ENCODE assay signal across 8 cellular contexts in the genomic region with DNA sequence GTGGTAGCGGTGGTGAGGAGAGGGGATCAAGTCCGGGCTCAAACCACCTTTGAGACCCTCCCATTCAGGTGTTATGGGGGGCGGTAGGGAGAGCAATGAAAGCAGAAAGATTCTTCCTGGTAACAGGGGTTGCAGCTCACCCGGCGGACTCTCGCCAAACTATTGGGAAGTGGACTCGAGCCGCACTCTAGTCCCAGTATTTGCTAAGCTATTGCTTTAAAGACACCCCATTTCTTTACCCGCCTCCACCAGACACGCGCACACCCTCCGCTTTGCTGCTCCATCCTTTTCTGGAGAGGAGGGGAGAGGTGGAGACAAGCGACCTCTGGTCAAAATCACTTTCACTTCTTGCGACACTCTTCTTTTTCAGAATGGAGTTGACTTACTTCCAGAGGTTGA. TPM values are rescaled to one million over a fixed set of nuclear protein-coding genes. Genes with fewer than 3 reads are reported as not detected.
DNase-seq lines count a peak whose midpoint lies in the region; FAIRE-seq and TF ChIP-seq lines count a peak whose summit lies in the region.
"Had no signal": no experiment of that assay in that cellular context is flagged by ENCODE, and none has a peak within 500 bp of the region (broad histone marks: within the 10 kb centered on the region; RNA-seq: fewer than 3 reads in every experiment).

No MANE protein-coding gene starts in this region.

- peaks cover 0 to 16% of the 10 kb centered on the region in 2 donors for H3K4me1 ChIP-seq in right atrium auricular region
- peaks cover 4 to 5% of the 10 kb centered on the region in 2 donors for H3K4me1 ChIP-seq in small intestine (ENCODE audit: control insufficient read depth in 2 of 2, insufficient read depth in 1 of 2, low read depth in 1 of 2, low read length in 1 of 2)
- no peaks in the 10 kb centered on the region for H3K4me1 ChIP-seq in vagina

- H3K27ac Mint-ChIP-seq in activated T-helper 1 cell treated with anti-CD3 and anti-CD28 coated beads, Interleukin-12 subunit alpha, Interleukin-12 subunit beta, Interleukin-2, Interleukin-4 antibody, amounts not matched to agents 30 ng/mL and 10 ng/mL and 1 ng/mL, durations not matched to agents 14 hours and 24 hours and 36 hours: no peak overlapping the region

- H3K36me3 ChIP-seq in H7 (replicated peaks; ENCODE audit: control insufficient read depth, insufficient read depth, low read length): no peaks in the 10 kb centered on the region
- no peaks in the 10 kb centered on the region for H3K36me3 ChIP-seq in right atrium auricular region
- H3K36me3 ChIP-seq in small intestine (ENCODE audit: control insufficient read depth in 2 of 2, insufficient read depth in 2 of 2, low read length in 2 of 2): no peaks in the 10 kb centered on the region
- no peaks in the 10 kb centered on the region for H3K36me3 ChIP-seq in vagina

- H3K9me3 ChIP-seq in right atrium auricular region: no peaks in the 10 kb centered on the region
- no peaks in the 10 kb centered on the region for H3K9me3 ChIP-seq in small intestine (ENCODE audit: control insufficient read depth, low read depth)
- no peaks in the 10 kb centered on the region for H3K9me3 ChIP-seq in vagina

- no peak for TF ChIP-seq POLR2A in vagina (IDR thresholded peaks at IDR 0.05)

- no peak for FAIRE-seq in small intestine (lab: Jason Lieb, UNC)

- H3K27me3 Mint-ChIP-seq in activated T-helper 1 cell treated with anti-CD3 and anti-CD28 coated beads, Interleukin-12 subunit alpha, Interleukin-12 subunit beta, Interleukin-2, Interleukin-4 antibody, amounts not matched to agents 30 ng/mL and 10 ng/mL and 1 ng/mL, durations not matched to agents 14 hours and 24 hours and 36 hours (ENCODE audit: insufficient read depth): peaks cover 53% of the 10 kb centered on the region

- intact Hi-C loops in activated T-helper 1 cell treated with anti-CD3 and anti-CD28 coated beads, Interleukin-12 subunit alpha, Interleukin-12 subunit beta, Interleukin-2, Interleukin-4 antibody, amounts not matched to agents 30 ng/mL and 10 ng/mL and 1 ng/mL, durations not matched to agents 14 hours and 24 hours and 36 hours (cut with micrococcal nuclease): no loop called here
- intact Hi-C loops in vagina (cut with DNase I): no loop called here

- DNase-seq in H7: peak; percentile 35
- DNase-seq in activated T-helper 1 cell treated with anti-CD3 and anti-CD28 coated beads, Interleukin-12 subunit alpha, Interleukin-12 subunit beta, Interleukin-2, Interleukin-4 antibody, amounts not matched to agents 30 ng/mL and 10 ng/mL and 1 ng/mL, durations not matched to agents 14 hours and 24 hours and 36 hours (ENCODE audit: low spot score): no peak
- DNase-seq in right atrium auricular region (ENCODE audit: low spot score): no peak
- peak; percentile 25 for DNase-seq in small intestine
- DNase-seq in vagina (ENCODE audit: extremely low spot score in 2 of 2): no peak
- no peak for DNase-seq in T1000 (lab: John Stamatoyannopoulos, UW)
- DNase-seq in NCI-H2029 treated with DMSO at 0.1 percent for 48 hours (lab: John Stamatoyannopoulos, UW): no peak

- H3K4me3 ChIP-seq in H7 (ENCODE audit: insufficient read depth, low read depth, low read length): peak overlapping the region; percentile 54
- peak overlapping the region; percentile 47 to 51 for H3K4me3 ChIP-seq in right atrium auricular region
- H3K4me3 ChIP-seq in small intestine (ENCODE audit: low read depth in 1 of 2, low read length in 2 of 2): peak overlapping the region in 1 of 2 donors; percentile 35
- peak overlapping the region in 1 of 2 donors; percentile 20 for H3K4me3 ChIP-seq in vagina

- H3K36me3 Mint-ChIP-seq in activated T-helper 1 cell treated with anti-CD3 and anti-CD28 coated beads, Interleukin-12 subunit alpha, Interleukin-12 subunit beta, Interleukin-2, Interleukin-4 antibody, amounts not matched to agents 30 ng/mL and 10 ng/mL and 1 ng/mL, durations not matched to agents 14 hours and 24 hours and 36 hours (ENCODE audit: low read depth): no peaks in the 10 kb centered on the region

- no peaks in the 10 kb centered on the region for H3K9me3 Mint-ChIP-seq in activated T-helper 1 cell treated with anti-CD3 and anti-CD28 coated beads, Interleukin-12 subunit alpha, Interleukin-12 subunit beta, Interleukin-2, Interleukin-4 antibody, amounts not matched to agents 30 ng/mL and 10 ng/mL and 1 ng/mL, durations not matched to agents 14 hours and 24 hours and 36 hours

- WGBS in small intestine, 3 donors: 1 to 3% (median 2%) methylated on average over 14 of the region's 14 CpGs

- TF ChIP-seq CTCF in right atrium auricular region (IDR thresholded peaks at IDR 0.05): no peak
- no peak for TF ChIP-seq CTCF in vagina (IDR thresholded peaks at IDR 0.05)

- H3K27me3 ChIP-seq in H7 (ENCODE audit: control insufficient read depth, insufficient read depth, low read length): peaks cover 56% of the 10 kb centered on the region
- no peaks in the 10 kb centered on the region for H3K27me3 ChIP-seq in right atrium auricular region
- H3K27me3 ChIP-seq in small intestine (ENCODE audit: control insufficient read depth in 2 of 2, insufficient read depth in 2 of 2, low read length in 2 of 2): peaks cover 4 to 11% of the 10 kb centered on the region in 2 donors
- no peaks in the 10 kb centered on the region for H3K27me3 ChIP-seq in vagina

- H3K4me1 Mint-ChIP-seq in activated T-helper 1 cell treated with anti-CD3 and anti-CD28 coated beads, Interleukin-12 subunit alpha, Interleukin-12 subunit beta, Interleukin-2, Interleukin-4 antibody, amounts not matched to agents 30 ng/mL and 10 ng/mL and 1 ng/mL, durations not matched to agents 14 hours and 24 hours and 36 hours (ENCODE audit: low read depth): peaks cover 5% of the 10 kb centered on the region

- peak overlapping the region in 1 of 2 donors; percentile 9 for H3K27ac ChIP-seq in right atrium auricular region
- no peak overlapping the region for H3K27ac ChIP-seq in small intestine (ENCODE audit: low read depth in 1 of 2, low read length in 1 of 2)
- H3K27ac ChIP-seq in vagina: no peak overlapping the region

- peak overlapping the region; percentile 37 for H3K4me3 Mint-ChIP-seq in activated T-helper 1 cell treated with anti-CD3 and anti-CD28 coated beads, Interleukin-12 subunit alpha, Interleukin-12 subunit beta, Interleukin-2, Interleukin-4 antibody, amounts not matched to agents 30 ng/mL and 10 ng/mL and 1 ng/mL, durations not matched to agents 14 hours and 24 hours and 36 hours

RNA-seq across cellular contexts. Expression of gene GABRA4, which starts 0.6 kb away (rescaled TPM):
- total RNA-seq in H7 (2014; rRNA removed; shearing (Covaris generic)): 0.07 TPM in 1 of 2 replicates, not detected in the other
- total RNA-seq in activated T-helper 1 cell treated with anti-CD3 and anti-CD28 coated beads, Interleukin-12 subunit alpha, Interleukin-12 subunit beta, Interleukin-2, Interleukin-4 antibody, amounts not matched to agents 30 ng/mL and 10 ng/mL and 1 ng/mL, durations not matched to agents 14 hours and 24 hours and 36 hours: not detected in 2 replicates
- total RNA-seq in right atrium auricular region: 1 to 10 TPM in 1 of 2 donors, under 1 TPM in 1; 0.55 to 1.0 TPM
- 1 to 10 TPM in 1 of 3 donors, under 1 TPM in 2; 0.22 to 2.7 (median 0.54) TPM for polyA plus RNA-seq in small intestine
- 0.25 TPM for total RNA-seq in vagina
- total RNA-seq: HT-29 had no signal

RNA-seq across cellular contexts. Expression of gene GABRB1, which starts 37.4 kb away (rescaled TPM):
- total RNA-seq in H7 (2014; rRNA removed; shearing (Covaris generic)): 0.31 TPM in 1 of 2 replicates, not detected in the other
- total RNA-seq in activated T-helper 1 cell treated with anti-CD3 and anti-CD28 coated beads, Interleukin-12 subunit alpha, Interleukin-12 subunit beta, Interleukin-2, Interleukin-4 antibody, amounts not matched to agents 30 ng/mL and 10 ng/mL and 1 ng/mL, durations not matched to agents 14 hours and 24 hours and 36 hours: not detected in 2 replicates
- total RNA-seq in right atrium auricular region: 1 to 10 TPM; 1.1 to 2.6 TPM
- polyA plus RNA-seq in small intestine: under 1 TPM in 1 of 3 donors, not detected in 2; 0.78 TPM
- total RNA-seq in vagina: not detected
- total RNA-seq: HT-29 had no signal

Comparison
In these comparisons a context has a peak if more than half of its experiments do, and no peak if none do; other contexts are left out.
1. DNase-seq: peak in H7 (single experiment) and small intestine (single experiment); none in activated T-helper 1 cell treated with anti-CD3 and anti-CD28 coated beads, Interleukin-12 subunit alpha, Interleukin-12 subunit beta, Interleukin-2, Interleukin-4 antibody, amounts not matched to agents 30 ng/mL and 10 ng/mL and 1 ng/mL, durations not matched to agents 14 hours and 24 hours and 36 hours (single experiment), right atrium auricular region (single experiment), vagina (0 of 2), T1000 (single experiment) and NCI-H2029 treated with DMSO at 0.1 percent for 48 hours (single experiment).